18 cellular contexts compared by ENCODE assay signal in the genomic region with DNA sequence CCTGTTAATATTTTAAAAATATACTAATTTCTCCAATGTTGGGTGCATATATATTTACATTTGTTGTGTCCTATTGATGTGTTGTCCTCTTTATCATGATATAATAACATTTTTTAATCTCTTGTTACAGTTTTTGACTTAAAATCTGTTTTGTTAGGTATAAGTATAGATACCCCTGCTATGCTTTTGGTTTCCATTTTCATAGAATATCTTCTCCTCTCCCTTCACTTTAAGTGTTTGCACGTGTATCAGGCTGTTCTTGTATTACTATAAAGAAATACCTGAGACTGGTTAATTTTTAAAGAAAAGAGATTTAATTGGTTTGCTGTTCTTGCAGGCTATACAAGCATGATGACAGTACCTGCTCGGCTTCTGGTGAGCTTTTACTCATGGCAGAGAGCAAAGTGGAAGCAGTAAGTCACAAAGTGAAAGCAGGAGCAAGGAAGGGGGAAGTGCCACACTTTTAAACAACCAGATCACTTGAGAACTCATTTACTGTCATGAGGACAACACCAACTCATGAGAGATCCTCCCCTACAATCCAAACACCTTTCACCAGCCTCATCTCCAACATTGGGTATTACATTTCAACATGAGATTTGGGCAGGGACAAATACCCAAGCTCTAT.
A peak's percentile ranks its signal among the peaks of the same experiment; 100 is the strongest.
DNase-seq lines count a peak whose midpoint lies in the region; ATAC-seq and TF ChIP-seq lines count a peak whose summit lies in the region.
"Had no signal": no experiment of that assay in that cellular context is flagged by ENCODE, and none has a peak within 500 bp of the region (broad histone marks: within the 10 kb centered on the region; RNA-seq: fewer than 3 reads in every experiment).

No MANE protein-coding gene starts in this region.

- peak; percentile 62 for ATAC-seq in GM18505 (IDR thresholded peaks at IDR 0.05; ENCODE audit: unreplicated experiment)
- peak; percentile 78 for ATAC-seq in GM19351 (IDR thresholded peaks at IDR 0.05; ENCODE audit: unreplicated experiment)
- ATAC-seq in GM21786 (IDR thresholded peaks at IDR 0.05; ENCODE audit: unreplicated experiment), result peak; percentile 71
- ATAC-seq in HG03442 (IDR thresholded peaks at IDR 0.05; ENCODE audit: unreplicated experiment), result peak; percentile 61
- no peak for ATAC-seq in HG02678 (IDR thresholded peaks at IDR 0.05; ENCODE audit: unreplicated experiment)
- ATAC-seq: lower lobe of right lung, PC-3 had no signal

- TF ChIP-seq POLR2A in GM18505 (IDR thresholded peaks at IDR 0.05; ENCODE audit: borderline replicate concordance, extremely low read depth, insufficient read depth, insufficient read length), result no peak

- no peak for DNase-seq in activated CD4-positive, alpha-beta T cell treated with anti-CD3 and anti-CD28 coated beads for 4 hours
- no peak for DNase-seq in NCI-H2227 treated with DMSO at 0.1 percent for 48 hours (lab: John Stamatoyannopoulos, UW)
- DNase-seq in HCEC 1CT, result no peak
- DNase-seq: activated CD4-positive, alpha-beta T cell treated with anti-CD3 and anti-CD28 coated beads for 1 hour; activated effector memory CD4-positive, alpha-beta T cell treated with anti-CD3 and anti-CD28 coated beads, Interleukin-2, amount 50 U/mL, for 16 hours; central memory CD4-positive, alpha-beta T cell; lower lobe of right lung; NCI-H2081 treated with DMSO at 0.1 percent for 48 hours; NCI-H526 treated with DMSO at 0.1 percent for 48 hours; PC-3; SJCRH30; T-helper 2 cell; uterus had no signal
